In the genomic region with DNA sequence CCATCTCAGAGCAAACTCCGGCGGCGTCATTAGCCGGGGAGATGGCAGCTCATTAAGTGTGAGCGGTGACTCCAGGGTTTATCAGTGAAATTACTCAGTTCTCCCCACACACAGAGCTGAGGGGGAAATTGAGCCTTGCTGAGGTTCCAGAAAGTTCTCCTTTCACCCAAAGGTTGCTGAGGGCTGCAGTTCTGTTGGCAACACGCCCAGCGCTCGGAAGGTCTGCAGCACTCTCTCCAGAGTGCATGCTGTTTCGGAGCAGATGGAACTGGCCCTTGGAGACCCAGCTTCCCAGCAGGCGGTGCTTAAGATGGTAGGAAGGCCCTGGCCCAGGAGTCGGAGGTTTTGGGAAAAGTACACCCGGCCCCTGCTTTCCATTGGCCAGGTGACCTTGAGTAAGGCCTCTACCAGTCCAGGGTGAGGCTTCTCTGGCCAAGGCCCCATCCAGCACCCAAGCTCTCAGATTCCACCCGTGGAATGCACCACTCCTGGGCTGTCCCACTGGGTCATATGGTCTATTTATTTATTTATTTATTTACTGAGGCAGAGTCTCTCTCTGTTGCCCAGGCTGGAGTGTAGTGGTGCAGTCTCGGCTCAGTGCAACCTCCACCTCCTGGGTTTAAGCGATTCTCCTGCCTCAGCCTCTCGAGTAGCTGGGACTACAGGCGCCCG, we compare ENCODE assay signal across 15 cellular contexts.
DNase-seq lines count a peak whose midpoint lies in the region; ATAC-seq and TF ChIP-seq lines count a peak whose summit lies in the region.
"Had no signal": no experiment of that assay in that cellular context is flagged by ENCODE, and none has a peak within 500 bp of the region (broad histone marks: within the 10 kb centered on the region; RNA-seq: fewer than 3 reads in every experiment).

No MANE protein-coding gene starts in this region.

- peak; percentile 22 for ATAC-seq in sciatic nerve

- DNase-seq in DMS 273 treated with DMSO at 0.1 percent for 48 hours (lab: John Stamatoyannopoulos, UW) (peak; percentile 83), RPMI8226 (peak; percentile 89), left ventricle myocardium inferior (peak; percentile 62), sciatic nerve (ENCODE audit: low spot score) (peak; percentile 80), NCI-H187 treated with DMSO at 0.1 percent for 48 hours (lab: John Stamatoyannopoulos, UW) (no peak)
- no peak for DNase-seq in stimulated activated CD4-positive, alpha-beta T cell treated with anti-CD3 and anti-CD28 coated beads, Interleukin-1b, Interleukin-23, amount 100 ng/mL, for 48 hours
- no peak for DNase-seq in stimulated activated CD4-positive, alpha-beta T cell treated with anti-CD3 and anti-CD28 coated beads, Interleukin-15, amount 100 ng/mL, for 24 hours
- no peak for DNase-seq in activated CD4-positive, alpha-beta T cell treated with anti-CD3 and anti-CD28 coated beads, Interleukin-2, amount 10 ng/mL, durations not matched to agents 7 days and 5 days
- DNase-seq: activated CD4-positive, alpha-beta memory T cell treated with anti-CD3 and anti-CD28 coated beads, Interleukin-2, amount 10 ng/mL, durations not matched to agents 7 days and 5 days; colonic mucosa; KBM-7; NCI-H1092; SK-N-SH; stimulated activated naive CD4-positive, alpha-beta T cell treated with Interleukin-2 at 50 U/mL for 16 hours; uterus had no signal

- no peaks in the 10 kb centered on the region for H3K36me3 ChIP-seq in left ventricle myocardium inferior
- H3K36me3 ChIP-seq: colonic mucosa, uterus had no signal

- no peak overlapping the region for H3K4me3 Mint-ChIP-seq in activated CD4-positive, alpha-beta T cell treated with anti-CD3 and anti-CD28 coated beads, Interleukin-2, amount 10 ng/mL, durations not matched to agents 7 days and 5 days
- H3K4me3 Mint-ChIP-seq: activated CD4-positive, alpha-beta memory T cell treated with anti-CD3 and anti-CD28 coated beads, Interleukin-2, amount 10 ng/mL, durations not matched to agents 7 days and 5 days had no signal

- H3K9me3 Mint-ChIP-seq in activated CD4-positive, alpha-beta T cell treated with anti-CD3 and anti-CD28 coated beads, Interleukin-2, amount 10 ng/mL, durations not matched to agents 7 days and 5 days: no peaks in the 10 kb centered on the region
- H3K9me3 Mint-ChIP-seq: activated CD4-positive, alpha-beta memory T cell treated with anti-CD3 and anti-CD28 coated beads, Interleukin-2, amount 10 ng/mL, durations not matched to agents 7 days and 5 days had no signal

- no peaks in the 10 kb centered on the region for H3K36me3 Mint-ChIP-seq in activated CD4-positive, alpha-beta T cell treated with anti-CD3 and anti-CD28 coated beads, Interleukin-2, amount 10 ng/mL, durations not matched to agents 7 days and 5 days (ENCODE audit: low read depth)

- H3K9me3 ChIP-seq in left ventricle myocardium inferior (replicated peaks): no peaks in the 10 kb centered on the region
- H3K9me3 ChIP-seq: colonic mucosa, SK-N-SH, uterus had no signal

- no peak overlapping the region for H3K27ac ChIP-seq in left ventricle myocardium inferior (replicated peaks)
- H3K27ac ChIP-seq: colonic mucosa, uterus had no signal

- peaks cover 8% of the 10 kb centered on the region for H3K4me1 ChIP-seq in left ventricle myocardium inferior
- H3K4me1 ChIP-seq: colonic mucosa, uterus had no signal

- intact Hi-C loops in left ventricle myocardium inferior (cut with micrococcal nuclease) (no loop called here), sciatic nerve (cut with DNase I) (loop anchor here (10.0 kb wide), 2 partner anchors 335 to 435 kb away; a partner anchor contains a TSS)

- no peak overlapping the region for H3K4me3 ChIP-seq in left ventricle myocardium inferior
- H3K4me3 ChIP-seq: colonic mucosa, uterus had no signal

- CTCF ChIA-PET in activated CD4-positive, alpha-beta T cell treated with anti-CD3 and anti-CD28 coated beads, Interleukin-2, amount 10 ng/mL, durations not matched to agents 7 days and 5 days (lab: Charles Lee): no interaction called here

- TF ChIP-seq CTCF in left ventricle myocardium inferior (IDR thresholded peaks at IDR 0.05; ENCODE audit: borderline replicate concordance): no peak

- H3K27ac Mint-ChIP-seq in activated CD4-positive, alpha-beta T cell treated with anti-CD3 and anti-CD28 coated beads, Interleukin-2, amount 10 ng/mL, durations not matched to agents 7 days and 5 days: no peak overlapping the region
- H3K27ac Mint-ChIP-seq: activated CD4-positive, alpha-beta memory T cell treated with anti-CD3 and anti-CD28 coated beads, Interleukin-2, amount 10 ng/mL, durations not matched to agents 7 days and 5 days had no signal

- no peaks in the 10 kb centered on the region for H3K27me3 ChIP-seq in left ventricle myocardium inferior (ENCODE audit: low read depth)
- H3K27me3 ChIP-seq: colonic mucosa, uterus had no signal

- H3K4me1 Mint-ChIP-seq in activated CD4-positive, alpha-beta T cell treated with anti-CD3 and anti-CD28 coated beads, Interleukin-2, amount 10 ng/mL, durations not matched to agents 7 days and 5 days: no peaks in the 10 kb centered on the region
- H3K4me1 Mint-ChIP-seq: activated CD4-positive, alpha-beta memory T cell treated with anti-CD3 and anti-CD28 coated beads, Interleukin-2, amount 10 ng/mL, durations not matched to agents 7 days and 5 days had no signal

- no peaks in the 10 kb centered on the region for H3K27me3 Mint-ChIP-seq in activated CD4-positive, alpha-beta T cell treated with anti-CD3 and anti-CD28 coated beads, Interleukin-2, amount 10 ng/mL, durations not matched to agents 7 days and 5 days
- H3K27me3 Mint-ChIP-seq: activated CD4-positive, alpha-beta memory T cell treated with anti-CD3 and anti-CD28 coated beads, Interleukin-2, amount 10 ng/mL, durations not matched to agents 7 days and 5 days had no signal

- POLR2A ChIA-PET in activated CD4-positive, alpha-beta T cell treated with anti-CD3 and anti-CD28 coated beads, Interleukin-2, amount 10 ng/mL, durations not matched to agents 7 days and 5 days (lab: Charles Lee): no interaction called here

Comparison
In these comparisons a context has a peak if more than half of its experiments do, and no peak if none do; other contexts are left out.
1. DNase-seq: peak in DMS 273 treated with DMSO at 0.1 percent for 48 hours (single experiment), RPMI8226 (single experiment), left ventricle myocardium inferior (single experiment) and sciatic nerve (single experiment); none in stimulated activated CD4-positive, alpha-beta T cell treated with anti-CD3 and anti-CD28 coated beads, Interleukin-1b, Interleukin-23, amount 100 ng/mL, for 48 hours (single experiment), stimulated activated CD4-positive, alpha-beta T cell treated with anti-CD3 and anti-CD28 coated beads, Interleukin-15, amount 100 ng/mL, for 24 hours (single experiment), activated CD4-positive, alpha-beta T cell treated with anti-CD3 and anti-CD28 coated beads, Interleukin-2, amount 10 ng/mL, durations not matched to agents 7 days and 5 days (single experiment) and NCI-H187 treated with DMSO at 0.1 percent for 48 hours (single experiment).